ENCODE assay signal across 9 cellular contexts in genomic region chr16:88468289-88469129, GRCh38. TPM values are rescaled to one million over a fixed set of nuclear protein-coding genes. Genes with fewer than 3 reads are reported as not detected.
DNase-seq lines count a peak whose midpoint lies in the region; ATAC-seq, FAIRE-seq and TF ChIP-seq lines count a peak whose summit lies in the region.
"Had no signal": no experiment of that assay in that cellular context is flagged by ENCODE, and none has a peak within 500 bp of the region (broad histone marks: within the 10 kb centered on the region; RNA-seq: fewer than 3 reads in every experiment).

No MANE protein-coding gene starts in this region.

- POLR2A ChIA-PET in A549 (lab: Yijun Ruan, JAX): no interaction called here
- POLR2A ChIA-PET in RWPE1 (lab: Yijun Ruan, JAX; ENCODE audit: low non-redundant PET): no interaction called here

- TF ChIP-seq EP300 in A549 (IDR thresholded peaks at IDR 0.05) (no peak), esophagus muscularis mucosa (IDR thresholded peaks at IDR 0.05) (no peak)

- FAIRE-seq in A549 (lab: Jason Lieb, UNC) (no peak), GM12891 (lab: Jason Lieb, UNC) (no peak)

- no peak overlapping the region for H3K4me2 ChIP-seq in A549

- H3K4me1 ChIP-seq in A549 (peaks cover 15% of the 10 kb centered on the region; the same call in 2 of the 3 replicates), esophagus muscularis mucosa (peaks cover 0 to 13% (median 8%) of the 10 kb centered on the region in 4 donors)

- H3K36me3 ChIP-seq in esophagus muscularis mucosa: no peaks in the 10 kb centered on the region

- peak; percentile 55 to 91; a peak in 5 of 6 replicates for ATAC-seq in A549
- no peak for ATAC-seq in HG02678 (IDR thresholded peaks at IDR 0.05; ENCODE audit: unreplicated experiment)
- ATAC-seq in HG03432 (IDR thresholded peaks at IDR 0.05; ENCODE audit: unreplicated experiment): no peak

- H3K9me3 ChIP-seq in A549 (no peaks in the 10 kb centered on the region), esophagus muscularis mucosa (no peaks in the 10 kb centered on the region)

- H3K4me3 ChIP-seq in A549 (no peak overlapping the region), esophagus muscularis mucosa (no peak overlapping the region)

- TF ChIP-seq CTCF in A549 (IDR thresholded peaks at IDR 0.05) (no peak), RWPE1 (conservative IDR thresholded peaks at IDR 0.05; ENCODE audit: low read depth) (no peak), esophagus muscularis mucosa (IDR thresholded peaks at IDR 0.05) (no peak)

- intact Hi-C loops in esophagus muscularis mucosa (cut with DNase I): no loop called here

- peaks cover 0 to 41% (median 0%) of the 10 kb centered on the region in 4 donors for H3K27me3 ChIP-seq in esophagus muscularis mucosa

- peak overlapping the region in 1 of 2 experiments; percentile 28; a peak in 1 of 6 replicates for H3K27ac ChIP-seq in A549
- no peak overlapping the region for H3K27ac ChIP-seq in RWPE1
- no peak overlapping the region for H3K27ac ChIP-seq in esophagus muscularis mucosa (replicated peaks in 1 of 4)
- H3K27ac ChIP-seq: epithelial cell of prostate had no signal

- peak; percentile 68 to 76 for DNase-seq in A549 (ENCODE audit: low read depth in 1 of 2, low spot score in 1 of 2)
- no peak for DNase-seq in GM12891 (ENCODE audit: insufficient read length, low spot score)
- DNase-seq in RWPE1 (ENCODE audit: low spot score): peak; percentile 76
- peak; percentile 8 for DNase-seq in glomerular visceral epithelial cell (ENCODE audit: extremely low spot score)
- DNase-seq in NCI-H345 treated with DMSO at 0.1 percent for 48 hours (lab: John Stamatoyannopoulos, UW; ENCODE audit: unreplicated experiment): no peak
- DNase-seq in esophagus muscularis mucosa (ENCODE audit: extremely low spot score): no peak

- TF ChIP-seq POLR2A in A549 (IDR thresholded peaks at IDR 0.05; ENCODE audit: low read length) (no peak), GM12891 (IDR thresholded peaks at IDR 0.05; ENCODE audit: low read depth, low read length) (no peak), esophagus muscularis mucosa (IDR thresholded peaks at IDR 0.05; ENCODE audit: low read depth) (no peak)

- WGBS in A549 (ENCODE audit: missing lambda C conversion rate): 63% methylated on average over 10 of the region's 18 CpGs
- 33% methylated on average over 3 of the region's 18 CpGs for WGBS in esophagus muscularis mucosa

- CTCF ChIA-PET in A549 (lab: Yijun Ruan, JAX): no interaction called here
- CTCF ChIA-PET in RWPE1 (lab: Yijun Ruan, JAX): interaction anchor here (0.5 kb wide), 1 partner anchor 1348 kb away, joined by 3 read pairs; no protein-coding TSS in a partner anchor

- no peak for TF ChIP-seq RAD21 in A549 (conservative IDR thresholded peaks at IDR 0.05 in 1 of 2, IDR thresholded peaks at IDR 0.05 in 1 of 2)

TF ChIP-seq in A549, 52 proteins besides CTCF, POLR2A, EP300 and RAD21:
- TF ChIP-seq GATA3 (IDR thresholded peaks at IDR 0.05; ENCODE audit: borderline replicate concordance): no peak
- no peak for TF ChIP-seq TP53 (CRISPR knock-in tag; IDR thresholded peaks at IDR 0.05)
- TF ChIP-seq CHD2 (IDR thresholded peaks at IDR 0.05; ENCODE audit: low read length, partially characterized antibody): no peak
- TF ChIP-seq KDM1A (IDR thresholded peaks at IDR 0.05; ENCODE audit: low read depth): no peak
- TF ChIP-seq, protein P1, sequence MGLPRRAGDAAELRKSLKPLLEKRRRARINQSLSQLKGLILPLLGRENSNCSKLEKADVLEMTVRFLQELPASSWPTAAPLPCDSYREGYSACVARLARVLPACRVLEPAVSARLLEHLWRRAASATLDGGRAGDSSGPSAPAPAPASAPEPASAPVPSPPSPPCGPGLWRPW (IDR thresholded peaks at IDR 0.05): no peak
- no peak for TF ChIP-seq NR3C1 (IDR thresholded peaks at IDR 0.05)
- no peak for TF ChIP-seq NPAS2 (CRISPR knock-in tag; IDR thresholded peaks at IDR 0.05; ENCODE audit: borderline replicate concordance)
- TF ChIP-seq ZSCAN20 (CRISPR knock-in tag; IDR thresholded peaks at IDR 0.05): no peak
- TF ChIP-seq MAFK (IDR thresholded peaks at IDR 0.05; ENCODE audit: partially characterized antibody): no peak
- no peak for TF ChIP-seq MAZ (IDR thresholded peaks at IDR 0.05; ENCODE audit: borderline replicate concordance, low read depth, low read length)
- no peak for TF ChIP-seq SREBF2 (IDR thresholded peaks at IDR 0.05)
- TF ChIP-seq, protein P2, sequence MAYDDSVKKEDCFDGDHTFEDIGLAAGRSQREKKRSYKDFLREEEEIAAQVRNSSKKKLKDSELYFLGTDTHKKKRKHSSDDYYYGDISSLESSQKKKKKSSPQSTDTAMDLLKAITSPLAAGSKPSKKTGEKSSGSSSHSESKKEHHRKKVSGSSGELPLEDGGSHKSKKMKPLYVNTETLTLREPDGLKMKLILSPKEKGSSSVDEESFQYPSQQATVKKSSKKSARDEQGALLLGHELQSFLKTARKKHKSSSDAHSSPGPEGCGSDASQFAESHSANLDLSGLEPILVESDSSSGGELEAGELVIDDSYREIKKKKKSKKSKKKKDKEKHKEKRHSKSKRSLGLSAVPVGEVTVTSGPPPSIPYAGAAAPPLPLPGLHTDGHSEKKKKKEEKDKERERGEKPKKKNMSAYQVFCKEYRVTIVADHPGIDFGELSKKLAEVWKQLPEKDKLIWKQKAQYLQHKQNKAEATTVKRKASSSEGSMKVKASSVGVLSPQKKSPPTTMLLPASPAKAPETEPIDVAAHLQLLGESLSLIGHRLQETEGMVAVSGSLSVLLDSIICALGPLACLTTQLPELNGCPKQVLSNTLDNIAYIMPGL (CRISPR knock-in tag; IDR thresholded peaks at IDR 0.05; ENCODE audit: borderline replicate concordance): no peak
- no peak for TF ChIP-seq HOXB5 (CRISPR knock-in tag; IDR thresholded peaks at IDR 0.05)
- TF ChIP-seq MYC (IDR thresholded peaks at IDR 0.05; ENCODE audit: borderline replicate concordance, low read length): no peak
- TF ChIP-seq EHF (CRISPR knock-in tag; IDR thresholded peaks at IDR 0.05): no peak
- no peak for TF ChIP-seq FOSB (CRISPR knock-in tag; IDR thresholded peaks at IDR 0.05)
- TF ChIP-seq ESRRA (IDR thresholded peaks at IDR 0.05; ENCODE audit: borderline replicate concordance, low read length): no peak
- TF ChIP-seq CEBPB (IDR thresholded peaks at IDR 0.05): no peak

TF ChIP-seq in GM12891, 5 proteins besides CTCF, POLR2A, EP300 and RAD21:
- TF ChIP-seq POLR2AphosphoS5 (IDR thresholded peaks at IDR 0.05; ENCODE audit: low read depth, low read length): no peak
- no peak for TF ChIP-seq PAX5 (IDR thresholded peaks at IDR 0.05; ENCODE audit: insufficient read depth, low read length, severe bottlenecking)
- no peak for TF ChIP-seq SPI1 (IDR thresholded peaks at IDR 0.05; ENCODE audit: low read depth, low read length)
- peak; percentile 12; the same call in 1 of the 2 replicates for TF ChIP-seq POU2F2 (IDR thresholded peaks at IDR 0.05; ENCODE audit: low read depth, low read length)
- TF ChIP-seq TAF1 (IDR thresholded peaks at IDR 0.05; ENCODE audit: low read depth, low read length): no peak

RNA-seq across cellular contexts. Expression of gene ZFPM1, which starts 15.4 kb away (rescaled TPM):
- polyA plus RNA-seq in A549 (2011; rRNA removed): 0.28 and 0.36 TPM in 2 replicates
- 2.0 and 2.9 TPM in 2 replicates for polyA plus RNA-seq in A549 (2012; cell fraction: cytosol; rRNA removed)
- polyA plus RNA-seq in A549 (2012; cell fraction: nucleus; rRNA removed): 3.9 and 6.5 TPM in 2 replicates
- 2.1 to 2.8 TPM (median 2.5 TPM) in 3 replicates for polyA plus RNA-seq in A549 (2017; fragmentation: RNase III; extraction: RNeasy Plus Mini Kit Qiagen cat#74134 plus additional on column Dnase treatment)
- polyA minus RNA-seq in A549 (2011; rRNA and poly(A)+ RNA removed): 0.68 and 0.79 TPM in 2 replicates
- polyA plus RNA-seq in GM12891 (2012; ENCODE audit: low read depth, missing spikeins): 0.87 TPM
- 1 to 10 TPM in 2 of 4 donors, under 1 TPM in 2; 0.42 to 1.4 (median 1.0) TPM for total RNA-seq in esophagus muscularis mucosa

Comparison
In these comparisons a context has a peak if more than half of its experiments do, and no peak if none do; other contexts are left out.
1. ATAC-seq: peak in A549 (2 of 2); none in HG02678 (single experiment) and HG03432 (single experiment).
2. DNase-seq: peak in A549 (2 of 2), RWPE1 (single experiment) and glomerular visceral epithelial cell (single experiment); none in GM12891 (single experiment), NCI-H345 treated with DMSO at 0.1 percent for 48 hours (single experiment) and esophagus muscularis mucosa (single experiment).